Comparison of ENCODE assay signal across 18 cellular contexts in genomic region chr19:16869331-16869972, GRCh38. TPM values are rescaled to one million over a fixed set of nuclear protein-coding genes. Genes with fewer than 3 reads are reported as not detected.
DNase-seq lines count a peak whose midpoint lies in the region; ATAC-seq and TF ChIP-seq lines count a peak whose summit lies in the region.
"Had no signal": no experiment of that assay in that cellular context is flagged by ENCODE, and none has a peak within 500 bp of the region (broad histone marks: within the 10 kb centered on the region; RNA-seq: fewer than 3 reads in every experiment).

No MANE protein-coding gene starts in this region.

- 0 out of 2 replicates have a peak overlapping the region, but pooled peaks have one; percentile 2 for H3K27ac ChIP-seq in BLaER1
- 0 out of 2 replicates have a peak overlapping the region, but pooled peaks have one; percentile 6 for H3K27ac ChIP-seq in RWPE1
- H3K27ac ChIP-seq in osteoblast (ENCODE audit: low read depth, low read length): no peak overlapping the region
- H3K27ac ChIP-seq in substantia nigra (ENCODE audit: low read depth, low read length, poor library complexity, severe bottlenecking): no peak overlapping the region
- H3K27ac ChIP-seq: BLaER1 treated with 17β-estradiol and CSF1 and Interleukin-3, amounts not matched to agents 10 nM and 100 nM; C4-2B had no signal

- no peak overlapping the region for H3K27ac Mint-ChIP-seq in stimulated activated effector memory CD8-positive, alpha-beta T cell treated with anti-CD3 and anti-CD28 coated beads, Interleukin-12 subunit alpha, Interleukin-12 subunit beta, amount 100 ng/mL, for 72 hours
- H3K27ac Mint-ChIP-seq: CD4-positive, alpha-beta T cell; CD8-positive, alpha-beta T cell had no signal

- H3K9ac ChIP-seq in BLaER1: no peak overlapping the region
- H3K9ac ChIP-seq: BLaER1 treated with 17β-estradiol and CSF1 and Interleukin-3, amounts not matched to agents 10 nM and 100 nM had no signal

- H3K4me3 ChIP-seq in BLaER1 (no peak overlapping the region), osteoblast (ENCODE audit: insufficient read depth, low read length) (no peak overlapping the region)
- H3K4me3 ChIP-seq: BLaER1 treated with 17β-estradiol and CSF1 and Interleukin-3, amounts not matched to agents 10 nM and 100 nM had no signal

- peaks cover 14% of the 10 kb centered on the region for H3K4me1 Mint-ChIP-seq in stimulated activated effector memory CD8-positive, alpha-beta T cell treated with anti-CD3 and anti-CD28 coated beads, Interleukin-12 subunit alpha, Interleukin-12 subunit beta, amount 100 ng/mL, for 72 hours

- POLR2A ChIA-PET in RWPE1 (lab: Yijun Ruan, JAX; ENCODE audit: low non-redundant PET): no interaction called here

- H3K4me1 ChIP-seq in BLaER1: peaks cover 16% of the 10 kb centered on the region
- no peaks in the 10 kb centered on the region for H3K4me1 ChIP-seq in osteoblast (ENCODE audit: insufficient read depth, low read length)
- H3K4me1 ChIP-seq: BE2C, Caco-2 had no signal

- CTCF ChIA-PET in RWPE1 (lab: Yijun Ruan, JAX): interaction anchor here (0.6 kb wide), 1 partner anchor 142 kb away, joined by 4 read pairs; no protein-coding TSS in a partner anchor

- H3K27me3 ChIP-seq in BLaER1 (no peaks in the 10 kb centered on the region), osteoblast (ENCODE audit: insufficient read depth, low read length) (no peaks in the 10 kb centered on the region)
- H3K27me3 ChIP-seq: BE2C; BLaER1 treated with 17β-estradiol and CSF1 and Interleukin-3, amounts not matched to agents 10 nM and 100 nM had no signal

- H3K4me2 ChIP-seq in BLaER1: no peak overlapping the region
- no peak overlapping the region for H3K4me2 ChIP-seq in osteoblast (ENCODE audit: insufficient read depth, low read length)
- H3K4me2 ChIP-seq: BLaER1 treated with 17β-estradiol and CSF1 and Interleukin-3, amounts not matched to agents 10 nM and 100 nM had no signal

- DNase-seq in RWPE1 (ENCODE audit: low spot score) (no peak), osteoblast (ENCODE audit: insufficient read length, low spot score, missing footprints) (peak; percentile 48), substantia nigra (lab: John Stamatoyannopoulos, UW) (no peak)
- DNase-seq in stimulated activated effector memory CD8-positive, alpha-beta T cell treated with anti-CD3 and anti-CD28 coated beads, Interleukin-12 subunit alpha, Interleukin-12 subunit beta, amount 100 ng/mL, for 72 hours (ENCODE audit: low spot score in 2 of 2): no peak
- DNase-seq in stimulated activated CD4-positive, alpha-beta T cell treated with anti-CD3 and anti-CD28 coated beads, Interleukin-4, amount 100 ng/mL, for 4 hours: no peak
- DNase-seq: 8988T; ACHN; BE2C; Caco-2; Calu3; CD4-positive, alpha-beta T cell; CD8-positive, alpha-beta T cell; DMS79 treated with DMSO at 0.1 percent for 48 hours; GF-D8 had no signal

- no peak for ATAC-seq in stimulated activated effector memory CD8-positive, alpha-beta T cell treated with anti-CD3 and anti-CD28 coated beads, Interleukin-12 subunit alpha, Interleukin-12 subunit beta, amount 100 ng/mL, for 72 hours
- ATAC-seq: CD8-positive, alpha-beta T cell had no signal

- H3K9me3 Mint-ChIP-seq in stimulated activated effector memory CD8-positive, alpha-beta T cell treated with anti-CD3 and anti-CD28 coated beads, Interleukin-12 subunit alpha, Interleukin-12 subunit beta, amount 100 ng/mL, for 72 hours: peaks cover 4% of the 10 kb centered on the region
- H3K9me3 Mint-ChIP-seq: CD4-positive, alpha-beta T cell; CD8-positive, alpha-beta T cell had no signal

- TF ChIP-seq CTCF in RWPE1 (conservative IDR thresholded peaks at IDR 0.05; ENCODE audit: low read depth): no peak
- no peak for TF ChIP-seq CTCF in osteoblast (IDR thresholded peaks at IDR 0.05; ENCODE audit: extremely low read depth, low read depth, low read length)

- H3K4me3 Mint-ChIP-seq in stimulated activated effector memory CD8-positive, alpha-beta T cell treated with anti-CD3 and anti-CD28 coated beads, Interleukin-12 subunit alpha, Interleukin-12 subunit beta, amount 100 ng/mL, for 72 hours: no peak overlapping the region
- H3K4me3 Mint-ChIP-seq: CD4-positive, alpha-beta T cell; CD8-positive, alpha-beta T cell had no signal

- H3K36me3 Mint-ChIP-seq in stimulated activated effector memory CD8-positive, alpha-beta T cell treated with anti-CD3 and anti-CD28 coated beads, Interleukin-12 subunit alpha, Interleukin-12 subunit beta, amount 100 ng/mL, for 72 hours: peaks cover 76% of the 10 kb centered on the region

- peaks cover 9% of the 10 kb centered on the region for H3K79me2 ChIP-seq in osteoblast (ENCODE audit: insufficient read depth, low read length)

- no peaks in the 10 kb centered on the region for H3K9me3 ChIP-seq in BLaER1
- H3K9me3 ChIP-seq in osteoblast (ENCODE audit: low read depth, low read length): no peaks in the 10 kb centered on the region
- H3K9me3 ChIP-seq: BE2C; BLaER1 treated with 17β-estradiol and CSF1 and Interleukin-3, amounts not matched to agents 10 nM and 100 nM; Caco-2 had no signal

- H4K20me1 ChIP-seq in BLaER1: peaks cover 8% of the 10 kb centered on the region; the same call in 1 of the 2 replicates
- H4K20me1 ChIP-seq in osteoblast (ENCODE audit: insufficient read depth, low read length): peaks cover 27% of the 10 kb centered on the region

- H3K36me3 ChIP-seq in BLaER1: peaks cover 94% of the 10 kb centered on the region
- H3K36me3 ChIP-seq in osteoblast (ENCODE audit: insufficient read depth, low read length): peaks cover 56% of the 10 kb centered on the region

- no peak overlapping the region for H2AFZ ChIP-seq in osteoblast (ENCODE audit: low read length)

RNA-seq across cellular contexts. Expression of gene F2RL3, which starts 19.3 kb away (rescaled TPM):
- under 0.01 TPM in 2 replicates for total RNA-seq in osteoblast
- total RNA-seq: A673; Caco-2; Calu3; CD4-positive, alpha-beta T cell; CD8-positive, alpha-beta T cell had no signal

RNA-seq across cellular contexts. Expression of gene SIN3B, which starts 40.3 kb away (rescaled TPM):
- 24.2 and 29.8 TPM in 2 replicates for total RNA-seq in osteoblast

Comparison
In these comparisons a context has a peak if more than half of its experiments do, and no peak if none do; other contexts are left out.
1. H3K27ac ChIP-seq: peak in BLaER1 (single experiment) and RWPE1 (single experiment); none in osteoblast (single experiment) and substantia nigra (single experiment).